16 cellular contexts compared by ENCODE assay signal in genomic region chr9:115930472-115930871, GRCh38.
DNase-seq lines count a peak whose midpoint lies in the region; ATAC-seq, FAIRE-seq and TF ChIP-seq lines count a peak whose summit lies in the region.
"Had no signal": no experiment of that assay in that cellular context is flagged by ENCODE, and none has a peak within 500 bp of the region (broad histone marks: within the 10 kb centered on the region; RNA-seq: fewer than 3 reads in every experiment).

No MANE protein-coding gene starts in this region.

- FAIRE-seq in H54 (lab: Jason Lieb, UNC), result peak; percentile 23

- no peak for TF ChIP-seq CTCF in fibroblast of the aortic adventitia (IDR thresholded peaks at IDR 0.05; ENCODE audit: insufficient read depth, low read length)

- H3K4me3 ChIP-seq in fibroblast of the aortic adventitia (ENCODE audit: low read depth, low read length), result no peak overlapping the region
- H3K4me3 ChIP-seq: BLaER1 had no signal

- intact Hi-C loops in head of caudate nucleus (cut with DNase I), result no loop called here

- ATAC-seq in SK-N-SH treated with all-trans-retinoic acid at 6 μM for 48 hours (no peak; the same call in 2 of the 3 replicates), HG03378 (IDR thresholded peaks at IDR 0.05; ENCODE audit: unreplicated experiment) (no peak)
- ATAC-seq: HCT116, Panc1 had no signal

- no peak for DNase-seq in H54 (ENCODE audit: insufficient read length, low spot score)
- DNase-seq in fibroblast of the aortic adventitia (ENCODE audit: low read depth), result peak; percentile 39
- DNase-seq in head of caudate nucleus, result no peak
- DNase-seq in NCI-H748 (lab: John Stamatoyannopoulos, UW; ENCODE audit: unreplicated experiment), result no peak
- DNase-seq in NCI-H446 treated with DMSO at 0.1 percent for 48 hours (lab: John Stamatoyannopoulos, UW), result no peak
- DNase-seq: CD8-positive, alpha-beta memory T cell; MM.1S; NCI-H1105; NCI-H187 treated with DMSO at 0.1 percent for 48 hours; NCI-H82; SHP77 had no signal

- TF ChIP-seq POLR2A in H54 (IDR thresholded peaks at IDR 0.05; ENCODE audit: low read depth, low read length), result no peak

TF ChIP-seq in SK-N-SH treated with all-trans-retinoic acid at 6 μM for 48 hours, 23 proteins besides CTCF, POLR2A, EP300 and RAD21:
- TF ChIP-seq ZNF8 (CRISPR knock-in tag; IDR thresholded peaks at IDR 0.05) (no peak), POU6F1 (CRISPR knock-in tag; IDR thresholded peaks at IDR 0.05; ENCODE audit: borderline replicate concordance, low read depth) (no peak), BACH2 (CRISPR knock-in tag; IDR thresholded peaks at IDR 0.05; ENCODE audit: borderline replicate concordance) (no peak), OSR1 (CRISPR knock-in tag; IDR thresholded peaks at IDR 0.05) (no peak), ISL1 (CRISPR knock-in tag; IDR thresholded peaks at IDR 0.05) (peak; percentile 80)
- TF ChIP-seq, protein P1, sequence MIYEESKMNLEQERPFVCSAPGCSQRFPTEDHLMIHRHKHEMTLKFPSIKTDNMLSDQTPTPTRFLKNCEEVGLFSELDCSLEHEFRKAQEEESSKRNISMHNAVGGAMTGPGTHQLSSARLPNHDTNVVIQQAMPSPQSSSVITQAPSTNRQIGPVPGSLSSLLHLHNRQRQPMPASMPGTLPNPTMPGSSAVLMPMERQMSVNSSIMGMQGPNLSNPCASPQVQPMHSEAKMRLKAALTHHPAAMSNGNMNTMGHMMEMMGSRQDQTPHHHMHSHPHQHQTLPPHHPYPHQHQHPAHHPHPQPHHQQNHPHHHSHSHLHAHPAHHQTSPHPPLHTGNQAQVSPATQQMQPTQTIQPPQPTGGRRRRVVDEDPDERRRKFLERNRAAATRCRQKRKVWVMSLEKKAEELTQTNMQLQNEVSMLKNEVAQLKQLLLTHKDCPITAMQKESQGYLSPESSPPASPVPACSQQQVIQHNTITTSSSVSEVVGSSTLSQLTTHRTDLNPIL (CRISPR knock-in tag; IDR thresholded peaks at IDR 0.05; ENCODE audit: low read depth), result peak; percentile 69; the same call in 1 of the 2 replicates
